Comparison of ENCODE assay signal across 10 cellular contexts in the genomic region with DNA sequence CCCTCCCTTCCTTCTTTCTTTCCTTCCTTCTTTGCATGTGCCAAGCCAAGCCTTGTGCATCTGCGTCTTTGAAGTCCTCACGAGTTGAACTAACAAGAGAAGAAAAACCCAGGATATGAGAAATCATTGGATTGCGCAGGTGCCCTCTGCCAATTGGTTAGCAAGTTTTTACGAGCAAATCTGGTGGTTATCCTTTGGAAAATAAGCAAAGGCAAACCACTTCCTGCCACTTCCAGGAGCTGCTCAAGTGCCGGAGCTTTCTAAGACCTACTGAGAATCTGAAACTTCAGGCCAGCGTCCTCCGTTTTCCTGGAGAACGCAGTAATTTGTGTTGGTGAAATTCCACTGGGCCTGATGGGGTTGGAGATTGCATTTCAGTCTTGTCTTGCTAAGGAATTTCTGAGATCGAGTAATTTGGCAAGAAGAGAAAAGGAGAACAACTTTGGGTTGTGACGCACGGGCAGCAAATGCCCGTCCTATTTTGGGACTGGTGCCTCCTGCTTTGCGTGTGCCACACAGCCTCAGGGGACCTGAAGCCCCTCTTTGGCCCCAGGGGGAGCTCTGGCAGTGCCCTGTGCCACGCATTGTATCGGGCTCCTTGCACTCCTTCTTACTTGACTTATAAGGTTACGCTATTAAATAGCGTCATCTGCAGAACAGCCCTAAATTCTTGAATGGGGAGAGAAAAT. TPM values are rescaled to one million over a fixed set of nuclear protein-coding genes. Genes with fewer than 3 reads are reported as not detected.
DNase-seq lines count a peak whose midpoint lies in the region; ATAC-seq, FAIRE-seq and TF ChIP-seq lines count a peak whose summit lies in the region.
"Had no signal": no experiment of that assay in that cellular context is flagged by ENCODE, and none has a peak within 500 bp of the region (broad histone marks: within the 10 kb centered on the region; RNA-seq: fewer than 3 reads in every experiment).

No MANE protein-coding gene starts in this region.

- H2AFZ ChIP-seq in keratinocyte (ENCODE audit: control insufficient read depth, low read length), result no peak overlapping the region

- H3K4me3 ChIP-seq in ascending aorta (peak overlapping the region in 1 of 2 donors; percentile 31), keratinocyte (ENCODE audit: control insufficient read depth in 2 of 3, extremely low read depth in 1 of 3, insufficient read depth in 2 of 3, low read depth in 1 of 3, low read length in 3 of 3) (peak overlapping the region in 1 of 3 experiments; percentile 5)

- intact Hi-C loops in natural killer cell (cut with micrococcal nuclease) (no loop called here), ascending aorta (cut with DNase I) (no loop called here)

- peak overlapping the region; percentile 24 for H3K4me2 ChIP-seq in keratinocyte (ENCODE audit: control insufficient read depth, extremely low read depth, insufficient read depth, low read depth, low read length)

- H3K9me1 ChIP-seq in keratinocyte (ENCODE audit: control insufficient read depth, extremely low read depth, insufficient read depth, low read length), result peaks cover 5% of the 10 kb centered on the region

- H3K4me3 Mint-ChIP-seq in natural killer cell, result no peak overlapping the region
- H3K4me3 Mint-ChIP-seq in natural killer cell treated with Interleukin-12 subunit alpha and Interleukin-12 subunit beta and Interleukin-15 and Interleukin-18, amount 100 ng/mL, for 72 hours, result no peak overlapping the region
- H3K4me3 Mint-ChIP-seq: CD4-positive, alpha-beta T cell had no signal

- no peaks in the 10 kb centered on the region for H3K27me3 Mint-ChIP-seq in natural killer cell (ENCODE audit: low read depth in 2 of 2)
- H3K27me3 Mint-ChIP-seq in natural killer cell treated with Interleukin-12 subunit alpha and Interleukin-12 subunit beta and Interleukin-15 and Interleukin-18, amount 100 ng/mL, for 72 hours, result no peaks in the 10 kb centered on the region
- H3K27me3 Mint-ChIP-seq: CD4-positive, alpha-beta T cell had no signal

- H3K79me2 ChIP-seq in keratinocyte (ENCODE audit: control insufficient read depth, insufficient read depth, low read length), result peaks cover 94% of the 10 kb centered on the region

- no peak for TF ChIP-seq CTCF in natural killer cell (IDR thresholded peaks at IDR 0.05)
- no peak for TF ChIP-seq CTCF in ascending aorta (IDR thresholded peaks at IDR 0.05)
- no peak for TF ChIP-seq CTCF in keratinocyte (optimal IDR thresholded peaks at IDR 0.05 in 1 of 3, IDR thresholded peaks at IDR 0.05 in 1 of 3, conservative IDR thresholded peaks at IDR 0.05 in 1 of 3; ENCODE audit: extremely low read depth in 1 of 3, insufficient read depth in 2 of 3, low read length in 3 of 3)

- H3K36me3 Mint-ChIP-seq in natural killer cell, result no peaks in the 10 kb centered on the region
- H3K36me3 Mint-ChIP-seq in natural killer cell treated with Interleukin-12 subunit alpha and Interleukin-12 subunit beta and Interleukin-15 and Interleukin-18, amount 100 ng/mL, for 72 hours, result no peaks in the 10 kb centered on the region

- H3K4me1 Mint-ChIP-seq in natural killer cell, result peaks cover 53 to 72% of the 10 kb centered on the region in 2 donors
- peaks cover 40 to 44% of the 10 kb centered on the region in 2 donors for H3K4me1 Mint-ChIP-seq in natural killer cell treated with Interleukin-12 subunit alpha and Interleukin-12 subunit beta and Interleukin-15 and Interleukin-18, amount 100 ng/mL, for 72 hours (ENCODE audit: low read depth in 2 of 2)

- no peaks in the 10 kb centered on the region for H3K9me3 ChIP-seq in ascending aorta
- H3K9me3 ChIP-seq in keratinocyte (ENCODE audit: control insufficient read depth, low read depth, low read length), result no peaks in the 10 kb centered on the region

- H3K9me3 Mint-ChIP-seq in natural killer cell, result no peaks in the 10 kb centered on the region
- H3K9me3 Mint-ChIP-seq in natural killer cell treated with Interleukin-12 subunit alpha and Interleukin-12 subunit beta and Interleukin-15 and Interleukin-18, amount 100 ng/mL, for 72 hours, result no peaks in the 10 kb centered on the region
- H3K9me3 Mint-ChIP-seq: CD4-positive, alpha-beta T cell had no signal

- H3K27ac ChIP-seq in ascending aorta, result peak overlapping the region; percentile 31 to 46
- H3K27ac ChIP-seq in keratinocyte (ENCODE audit: control insufficient read depth, insufficient read depth, low read length), result peak overlapping the region; percentile 65

- H3K4me1 ChIP-seq in ascending aorta, result no peaks in the 10 kb centered on the region
- H3K4me1 ChIP-seq in keratinocyte (ENCODE audit: control insufficient read depth, extremely low read depth, insufficient read depth, low read length), result peaks cover 64% of the 10 kb centered on the region

- no peaks in the 10 kb centered on the region for H3K27me3 ChIP-seq in ascending aorta
- H3K27me3 ChIP-seq in keratinocyte (ENCODE audit: control insufficient read depth, extremely low read depth, insufficient read depth, low read length), result no peaks in the 10 kb centered on the region

- ATAC-seq in natural killer cell (peak in 2 of 3 donors; percentile 9 to 21), HG03095 (IDR thresholded peaks at IDR 0.05; ENCODE audit: unreplicated experiment) (no peak), GM18867 (IDR thresholded peaks at IDR 0.05; ENCODE audit: unreplicated experiment) (no peak)
- ATAC-seq in natural killer cell treated with Interleukin-12 subunit alpha and Interleukin-12 subunit beta and Interleukin-15 and Interleukin-18, amount 100 ng/mL, for 72 hours, result no peak

- H3K36me3 ChIP-seq in ascending aorta (no peaks in the 10 kb centered on the region), keratinocyte (ENCODE audit: control insufficient read depth in 2 of 2, extremely low read depth in 1 of 2, insufficient read depth in 2 of 2, low read length in 2 of 2) (peaks cover 9 to 15% of the 10 kb centered on the region in 2 experiments)

- H3K27ac Mint-ChIP-seq in natural killer cell, result peak overlapping the region in 1 of 2 donors; percentile 48
- peak overlapping the region in 1 of 2 donors; percentile 71 for H3K27ac Mint-ChIP-seq in natural killer cell treated with Interleukin-12 subunit alpha and Interleukin-12 subunit beta and Interleukin-15 and Interleukin-18, amount 100 ng/mL, for 72 hours
- H3K27ac Mint-ChIP-seq: CD4-positive, alpha-beta T cell had no signal

- DNase-seq in natural killer cell, result no peak
- no peak for DNase-seq in natural killer cell treated with Interleukin-12 subunit alpha and Interleukin-12 subunit beta and Interleukin-15 and Interleukin-18, amount 100 ng/mL, for 72 hours (ENCODE audit: low spot score)
- peak in 1 of 2 donors; percentile 75 for DNase-seq in ascending aorta (ENCODE audit: low spot score in 2 of 2)
- DNase-seq in keratinocyte (ENCODE audit: low read depth, low spot score), result no peak
- DNase-seq in urothelium cell line (ENCODE audit: low spot score), result peak; percentile 74
- DNase-seq in NCI-H345 (lab: John Stamatoyannopoulos, UW), result no peak
- DNase-seq: CD4-positive, alpha-beta T cell; stimulated activated naive CD4-positive, alpha-beta T cell had no signal

- no peak for FAIRE-seq in keratinocyte (lab: Jason Lieb, UNC)
- no peak for FAIRE-seq in urothelium cell line (lab: Jason Lieb, UNC)

- H4K20me1 ChIP-seq in keratinocyte (ENCODE audit: control insufficient read depth, extremely low read depth, insufficient read depth, low read length), result no peaks in the 10 kb centered on the region

- dilution Hi-C loops in keratinocyte (cut with MboI; ENCODE audit: extremely low pct_ligation_motif_present, low sequenced_read_pairs), result no loop called here

- H3K9ac ChIP-seq in keratinocyte (ENCODE audit: control insufficient read depth, extremely low read depth, insufficient read depth, low read length), result peak overlapping the region; percentile 63

RNA-seq across cellular contexts. Expression of gene CMIP, which starts 56.4 kb away (rescaled TPM):
- total RNA-seq in natural killer cell (100 to 1,000 TPM in 1 of 3 donors, 10 to 100 TPM in 2; 88.2 to 115 (median 91.5) TPM), ascending aorta (110 TPM)
- 10 to 100 TPM; 48.0 to 57.6 TPM for total RNA-seq in natural killer cell treated with Interleukin-12 subunit alpha and Interleukin-12 subunit beta and Interleukin-15 and Interleukin-18, amount 100 ng/mL, for 72 hours
- polyA plus RNA-seq in keratinocyte, result 4.6 to 18.7 TPM (median 5.0 TPM) in 3 replicates
- 20.1 TPM for polyA plus RNA-seq in keratinocyte (2011; ENCODE audit: low read depth)
- 12.3 and 20.2 TPM in 2 replicates for polyA plus RNA-seq in keratinocyte (2011; cell fraction: cytosol; rRNA removed)
- 27.0 and 37.4 TPM in 2 replicates for polyA plus RNA-seq in keratinocyte (2011; cell fraction: nucleus; rRNA removed)
- 41.8 and 43.5 TPM in 2 replicates for polyA plus RNA-seq in keratinocyte (2012; ENCODE audit: low replicate concordance)
- 22.9 to 114 TPM (median 29.7 TPM) in 3 replicates for polyA minus RNA-seq in keratinocyte
- 28.2 TPM for polyA minus RNA-seq in keratinocyte (2011; cell fraction: cytosol; rRNA and poly(A)+ RNA removed)
- 33.2 and 59.6 TPM in 2 replicates for polyA minus RNA-seq in keratinocyte (2011; cell fraction: nucleus; rRNA and poly(A)+ RNA removed)

Comparison
In these comparisons a context has a peak if more than half of its experiments do, and no peak if none do; other contexts are left out.
1. ATAC-seq: peak in natural killer cell (2 of 3); none in natural killer cell treated with Interleukin-12 subunit alpha and Interleukin-12 subunit beta and Interleukin-15 and Interleukin-18, amount 100 ng/mL, for 72 hours (0 of 2), HG03095 (single experiment) and GM18867 (single experiment).